Comparison of ENCODE assay signal across 9 cellular contexts in the genomic region with DNA sequence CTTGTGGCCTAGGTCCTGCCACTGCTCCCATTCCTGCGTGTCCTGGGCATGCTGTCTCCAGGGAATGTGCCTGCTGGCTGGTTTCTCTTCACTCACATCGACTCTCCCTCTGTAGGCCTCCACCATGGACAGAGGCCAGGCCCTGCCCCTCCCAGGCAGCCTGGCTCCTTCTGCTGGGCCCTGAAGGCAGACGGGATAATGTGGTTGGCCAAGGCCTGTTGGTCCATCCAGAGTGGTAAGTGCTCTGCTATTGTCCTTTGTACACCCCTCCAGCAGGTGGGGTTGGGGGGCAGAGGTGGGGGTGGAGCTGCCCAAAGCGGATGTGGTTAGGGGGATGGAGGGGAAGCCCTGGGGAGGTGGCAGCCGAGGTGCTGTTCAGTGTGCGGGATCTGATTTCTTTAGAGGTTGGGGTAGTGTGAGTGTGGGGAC. TPM values are rescaled to one million over a fixed set of nuclear protein-coding genes. Genes with fewer than 3 reads are reported as not detected.
DNase-seq lines count a peak whose midpoint lies in the region; ATAC-seq, FAIRE-seq and TF ChIP-seq lines count a peak whose summit lies in the region.
"Had no signal": no experiment of that assay in that cellular context is flagged by ENCODE, and none has a peak within 500 bp of the region (broad histone marks: within the 10 kb centered on the region; RNA-seq: fewer than 3 reads in every experiment).

No MANE protein-coding gene starts in this region.

- TF ChIP-seq EP300 in HepG2 (IDR thresholded peaks at IDR 0.05; ENCODE audit: low read depth in 2 of 2, low read length in 2 of 2) (no peak), HepG2 (CRISPR knock-in tag; IDR thresholded peaks at IDR 0.05; ENCODE audit: borderline replicate concordance) (no peak)

- H3K4me3 ChIP-seq in HepG2 (replicated peaks in 1 of 3; ENCODE audit: insufficient read depth in 1 of 3, low read depth in 2 of 3, low read length in 3 of 3) (no peak overlapping the region), right lobe of liver (no peak overlapping the region), right cardiac atrium (ENCODE audit: low read length) (no peak overlapping the region)
- H3K4me3 ChIP-seq: skin epidermis had no signal

- H3K9me3 Mint-ChIP-seq in activated T-cell treated with anti-CD3 and anti-CD28 coated beads, Interleukin-2, amount 50 U/mL, for 72 hours: no peaks in the 10 kb centered on the region

- no peak overlapping the region for H2AFZ ChIP-seq in HepG2 (ENCODE audit: low read length)

- H3K36me3 Mint-ChIP-seq in activated T-cell treated with anti-CD3 and anti-CD28 coated beads, Interleukin-2, amount 50 U/mL, for 72 hours (ENCODE audit: insufficient read depth in 2 of 2): peaks cover 0 to 3% of the 10 kb centered on the region in 2 donors

- intact Hi-C loops in HepG2 (cut with micrococcal nuclease; ENCODE audit: unreplicated experiment): no loop called here
- intact Hi-C loops in right lobe of liver (cut with DNase I): no loop called here
- intact Hi-C loops in right cardiac atrium (cut with DNase I): no loop called here

- H3K4me3 Mint-ChIP-seq in activated T-cell treated with anti-CD3 and anti-CD28 coated beads, Interleukin-2, amount 50 U/mL, for 72 hours: peak overlapping the region; percentile 57 to 81

- TF ChIP-seq POLR2A in HepG2 (IDR thresholded peaks at IDR 0.05; ENCODE audit: insufficient read depth in 1 of 2, low read depth in 2 of 2, low read length in 2 of 2) (no peak), right lobe of liver (IDR thresholded peaks at IDR 0.05) (no peak)

- H4K20me1 ChIP-seq in HepG2 (ENCODE audit: insufficient read depth, low read length): no peaks in the 10 kb centered on the region

- H3K27me3 ChIP-seq in HepG2 (ENCODE audit: control insufficient read depth in 1 of 2, insufficient read depth in 2 of 2, low read length in 2 of 2) (peaks cover 1 to 13% of the 10 kb centered on the region in 2 experiments; a peak in 3 of 5 replicates), right lobe of liver (no peaks in the 10 kb centered on the region), right cardiac atrium (ENCODE audit: control insufficient read depth, insufficient read depth) (no peaks in the 10 kb centered on the region)

- BruUV-seq in HepG2 (replicated peaks; lab: Mats Ljungman, UMichigan): no TSS peak

- no peak for DNase-seq in HepG2 (ENCODE audit: low spot score)
- DNase-seq in right lobe of liver: no peak
- DNase-seq in activated T-cell treated with anti-CD3 and anti-CD28 coated beads, Interleukin-2, amount 50 U/mL, for 72 hours: peak; percentile 51 to 54
- DNase-seq in right cardiac atrium: peak; percentile 73 to 89 (median 83)
- peak; percentile 45 for DNase-seq in ureter (ENCODE audit: low spot score)
- DNase-seq in NCI-H1436 (lab: John Stamatoyannopoulos, UW): no peak
- no peak for DNase-seq in HK-2 (ENCODE audit: unreplicated experiment)

- POLR2A ChIA-PET in HepG2 (lab: Yijun Ruan, JAX): interaction anchor here (1.1 kb wide), 1 partner anchor 9 kb away, joined by 3 read pairs; no protein-coding TSS in a partner anchor

- TF ChIP-seq CTCF in HepG2 (CRISPR knock-in tag; IDR thresholded peaks at IDR 0.05): no peak
- TF ChIP-seq CTCF in right lobe of liver (IDR thresholded peaks at IDR 0.05): no peak

- CTCF ChIA-PET in HepG2 (lab: Yijun Ruan, JAX; ENCODE audit: low intra/inter-chr PET ratio, low total read pairs): no interaction called here

- no peaks in the 10 kb centered on the region for H3K9me3 ChIP-seq in HepG2 (ENCODE audit: low read length)
- no peaks in the 10 kb centered on the region for H3K9me3 ChIP-seq in right lobe of liver
- H3K9me3 ChIP-seq in right cardiac atrium (ENCODE audit: control insufficient read depth, low read length): no peaks in the 10 kb centered on the region

- H3K36me3 ChIP-seq in HepG2 (replicated peaks in 1 of 2; ENCODE audit: control insufficient read depth in 1 of 2, insufficient read depth in 2 of 2, low read length in 2 of 2) (no peaks in the 10 kb centered on the region), right lobe of liver (no peaks in the 10 kb centered on the region)

- H3K27ac ChIP-seq in HepG2 (ENCODE audit: extremely low read length, insufficient read depth, low read length): no peak overlapping the region
- H3K27ac ChIP-seq in right lobe of liver: no peak overlapping the region
- peak overlapping the region; percentile 61 for H3K27ac ChIP-seq in right cardiac atrium (ENCODE audit: low read length)

- ATAC-seq in HepG2: peak; percentile 20
- no peak for ATAC-seq in right lobe of liver
- peak; percentile 43 to 57 for ATAC-seq in activated T-cell treated with anti-CD3 and anti-CD28 coated beads, Interleukin-2, amount 50 U/mL, for 72 hours (replicated peaks in 1 of 2)
- peak; percentile 0 to 14 for ATAC-seq in right cardiac atrium
- ATAC-seq in GM18867 (IDR thresholded peaks at IDR 0.05; ENCODE audit: unreplicated experiment): no peak

- H3K4me2 ChIP-seq in HepG2 (ENCODE audit: low read depth, low read length): no peak overlapping the region; the same call in 1 of the 2 replicates

- no peak overlapping the region for H3K27ac Mint-ChIP-seq in activated T-cell treated with anti-CD3 and anti-CD28 coated beads, Interleukin-2, amount 50 U/mL, for 72 hours

- H3K27me3 Mint-ChIP-seq in activated T-cell treated with anti-CD3 and anti-CD28 coated beads, Interleukin-2, amount 50 U/mL, for 72 hours (ENCODE audit: low read depth): no peaks in the 10 kb centered on the region

- FAIRE-seq in HepG2 (lab: Jason Lieb, UNC): no peak

- peaks cover 80% of the 10 kb centered on the region for H3K4me1 ChIP-seq in HepG2 (ENCODE audit: insufficient read depth, low read length)
- H3K4me1 ChIP-seq in right lobe of liver: no peaks in the 10 kb centered on the region
- H3K4me1 ChIP-seq in right cardiac atrium (ENCODE audit: control insufficient read depth, insufficient read depth, low read length): peaks cover 39% of the 10 kb centered on the region

- WGBS in HepG2 (ENCODE audit: low lambda C conversion rate): 44% methylated on average over 5 of the region's 6 CpGs
- WGBS in right lobe of liver (ENCODE audit: insufficient coverage, low coverage, low lambda C conversion rate, missing lambda C conversion rate): 56% methylated on average over 4 of the region's 6 CpGs
- WGBS in right cardiac atrium: 53% methylated on average over 6 of the region's 6 CpGs

- peaks cover 60% of the 10 kb centered on the region for H3K4me1 Mint-ChIP-seq in activated T-cell treated with anti-CD3 and anti-CD28 coated beads, Interleukin-2, amount 50 U/mL, for 72 hours (ENCODE audit: low read depth)

- in situ Hi-C loops in HepG2 (cut with HindIII; ENCODE audit: extremely low pct_ligation_motif_present, low pct_unique_long_range_greater_than_20kb): no loop called here

- TF ChIP-seq RAD21 in HepG2 (CRISPR knock-in tag; IDR thresholded peaks at IDR 0.05): no peak

- H3K79me2 ChIP-seq in HepG2 (ENCODE audit: insufficient read depth, low read length): no peaks in the 10 kb centered on the region

- H3K9ac ChIP-seq in HepG2 (ENCODE audit: insufficient read depth, low read depth, low read length): no peak overlapping the region

RNA-seq across cellular contexts. Expression of gene NR4A1, which starts 9.5 kb away (rescaled TPM):
- total RNA-seq in HepG2 (2016; rRNA removed; fragmentation: Illumina TruSeq; extraction: Trizol): 4.6 and 5.7 TPM in 2 replicates
- total RNA-seq in HepG2 (2016; cell fraction: cytosol; rRNA removed; fragmentation: Illumina TruSeq; extraction: Trizol; ENCODE audit: low read depth): 8.4 and 9.3 TPM in 2 replicates
- total RNA-seq in HepG2 (2016; cell fraction: insoluble cytoplasmic fraction; rRNA removed; fragmentation: Illumina TruSeq; extraction: Trizol): 3.8 and 7.6 TPM in 2 replicates
- total RNA-seq in HepG2 (2016; cell fraction: membrane; rRNA removed; fragmentation: Illumina TruSeq; extraction: Trizol): 5.8 and 6.3 TPM in 2 replicates
- 8.9 and 10.0 TPM in 2 replicates for total RNA-seq in HepG2 (2016; cell fraction: nucleus; rRNA removed; fragmentation: Illumina TruSeq; extraction: Trizol)
- 15.2 and 16.5 TPM in 2 replicates for polyA plus RNA-seq in HepG2 (2011; rRNA removed)
- polyA plus RNA-seq in HepG2 (2011; cell fraction: cytosol; rRNA removed): 7.6 and 13.1 TPM in 2 replicates
- polyA plus RNA-seq in HepG2 (2011; cell fraction: nucleus; rRNA removed): 26.2 and 46.7 TPM in 2 replicates
- 6.4 and 16.5 TPM in 2 replicates for polyA plus RNA-seq in HepG2 (2012)
- 1.6 and 1.7 TPM in 2 replicates for polyA plus RNA-seq in HepG2 (2016; cell fraction: cytosol; fragmentation: Illumina TruSeq; extraction: Trizol; ENCODE audit: low read depth)
- polyA plus RNA-seq in HepG2 (2016; cell fraction: insoluble cytoplasmic fraction; fragmentation: Illumina TruSeq; extraction: Trizol; ENCODE audit: low read depth): 5.3 and 8.6 TPM in 2 replicates
- polyA plus RNA-seq in HepG2 (2016; cell fraction: membrane; fragmentation: Illumina TruSeq; extraction: Trizol; ENCODE audit: low read depth): 3.4 and 3.9 TPM in 2 replicates
- polyA plus RNA-seq in HepG2 (2016; cell fraction: nucleus; fragmentation: Illumina TruSeq; extraction: Trizol; ENCODE audit: insufficient read depth, low read depth): 22.7 TPM in 2 replicates
- 28.6 and 56.6 TPM in 2 replicates for polyA minus RNA-seq in HepG2 (2011; rRNA and poly(A)+ RNA removed; ENCODE audit: low replicate concordance)
- 10.8 and 14.1 TPM in 2 replicates for polyA minus RNA-seq in HepG2 (2011; cell fraction: cytosol; rRNA and poly(A)+ RNA removed)
- 11.8 and 13.0 TPM in 2 replicates for polyA minus RNA-seq in HepG2 (2011; cell fraction: nucleus; rRNA and poly(A)+ RNA removed)
- 1 to 10 TPM; 5.0 to 8.8 (median 7.7) TPM for total RNA-seq in right lobe of liver
- 100 to 1,000 TPM; 113 to 136 TPM for total RNA-seq in activated T-cell treated with anti-CD3 and anti-CD28 coated beads, Interleukin-2, amount 50 U/mL, for 72 hours
- total RNA-seq in right cardiac atrium: 100 to 1,000 TPM in 2 of 4 donors, 10 to 100 TPM in 2; 50.2 to 238 (median 85.2) TPM
- polyA plus RNA-seq in right cardiac atrium: 417 TPM
- 79.2 TPM for total RNA-seq in ureter

RNA-seq across cellular contexts. Expression of gene ATG101, which starts 28.1 kb away (rescaled TPM):
- total RNA-seq in HepG2 (2016; rRNA removed; fragmentation: Illumina TruSeq; extraction: Trizol): 66.7 and 67.7 TPM in 2 replicates
- 24.9 and 31.4 TPM in 2 replicates for total RNA-seq in HepG2 (2016; cell fraction: cytosol; rRNA removed; fragmentation: Illumina TruSeq; extraction: Trizol; ENCODE audit: low read depth)
- total RNA-seq in HepG2 (2016; cell fraction: insoluble cytoplasmic fraction; rRNA removed; fragmentation: Illumina TruSeq; extraction: Trizol): 67.1 and 68.7 TPM in 2 replicates
- total RNA-seq in HepG2 (2016; cell fraction: membrane; rRNA removed; fragmentation: Illumina TruSeq; extraction: Trizol): 38.8 and 52.9 TPM in 2 replicates
- total RNA-seq in HepG2 (2016; cell fraction: nucleus; rRNA removed; fragmentation: Illumina TruSeq; extraction: Trizol): 31.7 and 32.7 TPM in 2 replicates
- polyA plus RNA-seq in HepG2 (2011; rRNA removed): 58.2 and 60.2 TPM in 2 replicates
- polyA plus RNA-seq in HepG2 (2011; cell fraction: cytosol; rRNA removed): 84.5 and 95.4 TPM in 2 replicates
- polyA plus RNA-seq in HepG2 (2011; cell fraction: nucleus; rRNA removed): 55.3 and 57.9 TPM in 2 replicates
- polyA plus RNA-seq in HepG2 (2012): 27.2 and 33.1 TPM in 2 replicates
- 16.9 and 28.4 TPM in 2 replicates for polyA plus RNA-seq in HepG2 (2016; cell fraction: cytosol; fragmentation: Illumina TruSeq; extraction: Trizol; ENCODE audit: low read depth)
- 57.3 and 61.7 TPM in 2 replicates for polyA plus RNA-seq in HepG2 (2016; cell fraction: insoluble cytoplasmic fraction; fragmentation: Illumina TruSeq; extraction: Trizol; ENCODE audit: low read depth)
- 24.0 and 35.4 TPM in 2 replicates for polyA plus RNA-seq in HepG2 (2016; cell fraction: membrane; fragmentation: Illumina TruSeq; extraction: Trizol; ENCODE audit: low read depth)
- polyA plus RNA-seq in HepG2 (2016; cell fraction: nucleus; fragmentation: Illumina TruSeq; extraction: Trizol; ENCODE audit: insufficient read depth, low read depth): 51.5 and 54.0 TPM in 2 replicates
- 106 and 147 TPM in 2 replicates for polyA minus RNA-seq in HepG2 (2011; rRNA and poly(A)+ RNA removed; ENCODE audit: low replicate concordance)
- polyA minus RNA-seq in HepG2 (2011; cell fraction: cytosol; rRNA and poly(A)+ RNA removed): 15.6 and 16.2 TPM in 2 replicates
- 12.8 and 16.7 TPM in 2 replicates for polyA minus RNA-seq in HepG2 (2011; cell fraction: nucleus; rRNA and poly(A)+ RNA removed)
- total RNA-seq in right lobe of liver: 10 to 100 TPM; 17.4 to 29.7 (median 21.0) TPM
- total RNA-seq in activated T-cell treated with anti-CD3 and anti-CD28 coated beads, Interleukin-2, amount 50 U/mL, for 72 hours: 10 to 100 TPM; 52.6 to 53.4 TPM
- total RNA-seq in right cardiac atrium: 10 to 100 TPM; 24.8 to 30.2 (median 26.9) TPM
- 33.0 TPM for polyA plus RNA-seq in right cardiac atrium
- total RNA-seq in ureter: 27.2 TPM

RNA-seq across cellular contexts. Expression of gene TAMALIN, which starts 35.0 kb away (rescaled TPM):
- 7.2 and 10.9 TPM in 2 replicates for total RNA-seq in HepG2 (2016; rRNA removed; fragmentation: Illumina TruSeq; extraction: Trizol)
- total RNA-seq in HepG2 (2016; cell fraction: cytosol; rRNA removed; fragmentation: Illumina TruSeq; extraction: Trizol; ENCODE audit: low read depth): 3.8 and 3.9 TPM in 2 replicates
- 5.9 and 12.2 TPM in 2 replicates for total RNA-seq in HepG2 (2016; cell fraction: insoluble cytoplasmic fraction; rRNA removed; fragmentation: Illumina TruSeq; extraction: Trizol)
- total RNA-seq in HepG2 (2016; cell fraction: membrane; rRNA removed; fragmentation: Illumina TruSeq; extraction: Trizol): 6.3 and 7.1 TPM in 2 replicates
- total RNA-seq in HepG2 (2016; cell fraction: nucleus; rRNA removed; fragmentation: Illumina TruSeq; extraction: Trizol): 8.6 and 10.4 TPM in 2 replicates
- 2.9 and 4.5 TPM in 2 replicates for polyA plus RNA-seq in HepG2 (2011; rRNA removed)
- polyA plus RNA-seq in HepG2 (2011; cell fraction: cytosol; rRNA removed): 3.7 and 3.8 TPM in 2 replicates
- polyA plus RNA-seq in HepG2 (2011; cell fraction: nucleus; rRNA removed): 7.5 and 12.9 TPM in 2 replicates
- polyA plus RNA-seq in HepG2 (2012): 3.6 and 4.0 TPM in 2 replicates
- polyA plus RNA-seq in HepG2 (2016; cell fraction: cytosol; fragmentation: Illumina TruSeq; extraction: Trizol; ENCODE audit: low read depth): 0.84 and 1.5 TPM in 2 replicates
- 5.5 TPM in 2 replicates for polyA plus RNA-seq in HepG2 (2016; cell fraction: insoluble cytoplasmic fraction; fragmentation: Illumina TruSeq; extraction: Trizol; ENCODE audit: low read depth)
- polyA plus RNA-seq in HepG2 (2016; cell fraction: membrane; fragmentation: Illumina TruSeq; extraction: Trizol; ENCODE audit: low read depth): 2.0 and 2.7 TPM in 2 replicates
- 17.1 and 20.1 TPM in 2 replicates for polyA plus RNA-seq in HepG2 (2016; cell fraction: nucleus; fragmentation: Illumina TruSeq; extraction: Trizol; ENCODE audit: insufficient read depth, low read depth)
- polyA minus RNA-seq in HepG2 (2011; rRNA and poly(A)+ RNA removed; ENCODE audit: low replicate concordance): 0.21 and 6.7 TPM in 2 replicates
- 1.3 and 2.7 TPM in 2 replicates for polyA minus RNA-seq in HepG2 (2011; cell fraction: cytosol; rRNA and poly(A)+ RNA removed)
- polyA minus RNA-seq in HepG2 (2011; cell fraction: nucleus; rRNA and poly(A)+ RNA removed): 4.9 and 8.2 TPM in 2 replicates
- 1 to 10 TPM; 2.9 to 6.5 (median 3.9) TPM for total RNA-seq in right lobe of liver
- total RNA-seq in activated T-cell treated with anti-CD3 and anti-CD28 coated beads, Interleukin-2, amount 50 U/mL, for 72 hours: 10 to 100 TPM; 10.0 to 11.1 TPM
- 10 to 100 TPM; 20.8 to 39.3 (median 30.0) TPM for total RNA-seq in right cardiac atrium
- polyA plus RNA-seq in right cardiac atrium: 30.3 TPM
- 50.7 TPM for total RNA-seq in ureter

RNA-seq across cellular contexts. Expression of gene SMIM41, which starts 37.8 kb away (rescaled TPM):
- total RNA-seq in HepG2 (2016; rRNA removed; fragmentation: Illumina TruSeq; extraction: Trizol) (not detected in 2 replicates), right lobe of liver (not detected), right cardiac atrium (under 1 TPM in 3 of 4 donors, not detected in 1; 0.31 to 0.95 (median 0.44) TPM), ureter (0.78 TPM)
- total RNA-seq in HepG2 (2016; cell fraction: cytosol; rRNA removed; fragmentation: Illumina TruSeq; extraction: Trizol; ENCODE audit: low read depth): not detected in 2 replicates
- not detected in 2 replicates for total RNA-seq in HepG2 (2016; cell fraction: insoluble cytoplasmic fraction; rRNA removed; fragmentation: Illumina TruSeq; extraction: Trizol)
- total RNA-seq in HepG2 (2016; cell fraction: membrane; rRNA removed; fragmentation: Illumina TruSeq; extraction: Trizol): not detected in 2 replicates
- not detected in 2 replicates for total RNA-seq in HepG2 (2016; cell fraction: nucleus; rRNA removed; fragmentation: Illumina TruSeq; extraction: Trizol)
- polyA plus RNA-seq in HepG2 (2011; rRNA removed) (0.07 TPM in 1 of 2 replicates, not detected in the other), right cardiac atrium (0.61 TPM)
- polyA plus RNA-seq in HepG2 (2011; cell fraction: cytosol; rRNA removed): not detected in 2 replicates
- polyA plus RNA-seq in HepG2 (2011; cell fraction: nucleus; rRNA removed): not detected in 2 replicates
- not detected in 2 replicates for polyA plus RNA-seq in HepG2 (2012)
- not detected in 2 replicates for polyA plus RNA-seq in HepG2 (2016; cell fraction: cytosol; fragmentation: Illumina TruSeq; extraction: Trizol; ENCODE audit: low read depth)
- polyA plus RNA-seq in HepG2 (2016; cell fraction: insoluble cytoplasmic fraction; fragmentation: Illumina TruSeq; extraction: Trizol; ENCODE audit: low read depth): not detected in 2 replicates
- not detected in 2 replicates for polyA plus RNA-seq in HepG2 (2016; cell fraction: membrane; fragmentation: Illumina TruSeq; extraction: Trizol; ENCODE audit: low read depth)
- not detected in 2 replicates for polyA plus RNA-seq in HepG2 (2016; cell fraction: nucleus; fragmentation: Illumina TruSeq; extraction: Trizol; ENCODE audit: insufficient read depth, low read depth)
- polyA minus RNA-seq in HepG2 (2011; rRNA and poly(A)+ RNA removed; ENCODE audit: low replicate concordance): not detected in 2 replicates
- polyA minus RNA-seq in HepG2 (2011; cell fraction: cytosol; rRNA and poly(A)+ RNA removed): not detected in 2 replicates
- polyA minus RNA-seq in HepG2 (2011; cell fraction: nucleus; rRNA and poly(A)+ RNA removed): 0.39 TPM in 1 of 2 replicates, not detected in the other
- not detected for total RNA-seq in activated T-cell treated with anti-CD3 and anti-CD28 coated beads, Interleukin-2, amount 50 U/mL, for 72 hours

Comparison
In these comparisons a context has a peak if more than half of its experiments do, and no peak if none do; other contexts are left out.
1. ATAC-seq: peak in HepG2 (single experiment), activated T-cell treated with anti-CD3 and anti-CD28 coated beads, Interleukin-2, amount 50 U/mL, for 72 hours (2 of 2) and right cardiac atrium (2 of 2); none in right lobe of liver (0 of 4) and GM18867 (single experiment).
2. DNase-seq: peak in activated T-cell treated with anti-CD3 and anti-CD28 coated beads, Interleukin-2, amount 50 U/mL, for 72 hours (2 of 2), right cardiac atrium (3 of 3) and ureter (single experiment); none in HepG2 (single experiment), right lobe of liver (0 of 3), NCI-H1436 (single experiment) and HK-2 (single experiment).